Comparison of ENCODE assay signal across 28 cellular contexts in genomic region chr10:49282306-49282705, GRCh38. TPM values are rescaled to one million over a fixed set of nuclear protein-coding genes. Genes with fewer than 3 reads are reported as not detected.
A peak's percentile ranks its signal among the peaks of the same experiment; 100 is the strongest.
DNase-seq lines count a peak whose midpoint lies in the region; ATAC-seq and TF ChIP-seq lines count a peak whose summit lies in the region.
"Had no signal": no experiment of that assay in that cellular context is flagged by ENCODE, and none has a peak within 500 bp of the region (broad histone marks: within the 10 kb centered on the region; RNA-seq: fewer than 3 reads in every experiment).

No MANE protein-coding gene starts in this region.

- no peaks in the 10 kb centered on the region for H3K9me3 Mint-ChIP-seq in activated CD8-positive, alpha-beta T cell treated with anti-CD3 and anti-CD28 coated beads for 36 hours
- H3K9me3 Mint-ChIP-seq in Calu3 (ENCODE audit: low read depth, unreplicated experiment): no peaks in the 10 kb centered on the region
- H3K9me3 Mint-ChIP-seq: CD4-positive, alpha-beta memory T cell had no signal

- CTCF ChIA-PET in activated CD8-positive, alpha-beta T cell treated with anti-CD3 and anti-CD28 coated beads for 36 hours (lab: Charles Lee): interaction anchor here (1.4 to 1.7 kb wide), 2 partner anchors 14 to 126 kb away, joined by 5 to 8 read pairs; no protein-coding TSS in a partner anchor
- CTCF ChIA-PET in Calu3 (lab: Charles Lee): no interaction called here

- BruUV-seq in Calu3 (replicated peaks; lab: Mats Ljungman, UMichigan): no TSS peak

- TF ChIP-seq POLR2A in sigmoid colon (IDR thresholded peaks at IDR 0.05): no peak

- no peaks in the 10 kb centered on the region for H3K36me3 Mint-ChIP-seq in activated CD8-positive, alpha-beta T cell treated with anti-CD3 and anti-CD28 coated beads for 36 hours (ENCODE audit: low read depth)
- no peaks in the 10 kb centered on the region for H3K36me3 Mint-ChIP-seq in Calu3 (ENCODE audit: insufficient read depth, unreplicated experiment)
- H3K36me3 Mint-ChIP-seq: CD4-positive, alpha-beta memory T cell had no signal

- no peak overlapping the region for H3K4me3 Mint-ChIP-seq in activated CD8-positive, alpha-beta T cell treated with anti-CD3 and anti-CD28 coated beads for 36 hours
- H3K4me3 Mint-ChIP-seq in Calu3 (ENCODE audit: low read depth, unreplicated experiment): no peak overlapping the region
- H3K4me3 Mint-ChIP-seq: CD4-positive, alpha-beta memory T cell had no signal

- H3K4me3 ChIP-seq in right atrium auricular region: no peak overlapping the region
- no peak overlapping the region for H3K4me3 ChIP-seq in heart right ventricle
- H3K4me3 ChIP-seq in sigmoid colon: no peak overlapping the region
- H3K4me3 ChIP-seq: A549; BLaER1 treated with 17β-estradiol and CSF1 and Interleukin-3, amounts not matched to agents 10 nM and 100 nM; GM23248; PC-9 had no signal

- peaks cover 2% of the 10 kb centered on the region for H3K27me3 Mint-ChIP-seq in activated CD8-positive, alpha-beta T cell treated with anti-CD3 and anti-CD28 coated beads for 36 hours
- peaks cover 100% of the 10 kb centered on the region for H3K27me3 Mint-ChIP-seq in Calu3 (ENCODE audit: unreplicated experiment)
- H3K27me3 Mint-ChIP-seq: CD4-positive, alpha-beta memory T cell had no signal

- no peaks in the 10 kb centered on the region for H3K27me3 ChIP-seq in right atrium auricular region
- no peaks in the 10 kb centered on the region for H3K27me3 ChIP-seq in heart right ventricle
- H3K27me3 ChIP-seq in sigmoid colon: no peaks in the 10 kb centered on the region
- H3K27me3 ChIP-seq: BLaER1 treated with 17β-estradiol and CSF1 and Interleukin-3, amounts not matched to agents 10 nM and 100 nM had no signal

- peaks cover 0 to 36% of the 10 kb centered on the region in 2 donors for H3K4me1 ChIP-seq in right atrium auricular region
- peaks cover 2 to 58% (median 32%) of the 10 kb centered on the region in 9 donors for H3K4me1 ChIP-seq in heart right ventricle
- H3K4me1 ChIP-seq in sigmoid colon: no peaks in the 10 kb centered on the region
- H3K4me1 ChIP-seq: A549 had no signal

- TF ChIP-seq CTCF in right atrium auricular region (IDR thresholded peaks at IDR 0.05): no peak
- TF ChIP-seq CTCF in heart right ventricle (IDR thresholded peaks at IDR 0.05): no peak
- TF ChIP-seq CTCF in sigmoid colon (IDR thresholded peaks at IDR 0.05): no peak
- TF ChIP-seq CTCF in activated CD8-positive, alpha-beta T cell treated with anti-CD3 and anti-CD28 coated beads for 36 hours (IDR thresholded peaks at IDR 0.05): no peak
- TF ChIP-seq CTCF in Calu3 (IDR thresholded peaks at IDR 0.05; ENCODE audit: unreplicated experiment): no peak

- H3K27ac Mint-ChIP-seq in activated CD8-positive, alpha-beta T cell treated with anti-CD3 and anti-CD28 coated beads for 36 hours: no peak overlapping the region
- H3K27ac Mint-ChIP-seq in Calu3 (ENCODE audit: unreplicated experiment): no peak overlapping the region
- H3K27ac Mint-ChIP-seq: CD4-positive, alpha-beta memory T cell had no signal

- no peaks in the 10 kb centered on the region for H3K9me3 ChIP-seq in right atrium auricular region
- H3K9me3 ChIP-seq in heart right ventricle: no peaks in the 10 kb centered on the region
- H3K9me3 ChIP-seq in sigmoid colon: no peaks in the 10 kb centered on the region
- H3K9me3 ChIP-seq: A549 had no signal

- intact Hi-C loops in heart right ventricle (cut with DNase I) (loop anchor here in 1 of 10 donors (2.0 kb wide), 1 partner anchor 14 kb away; no protein-coding TSS in a partner anchor), sigmoid colon (cut with DNase I) (no loop called here), Calu3 (cut with micrococcal nuclease; ENCODE audit: unreplicated experiment) (no loop called here)
- intact Hi-C loops in activated CD8-positive, alpha-beta T cell treated with anti-CD3 and anti-CD28 coated beads for 36 hours (cut with micrococcal nuclease): no loop called here

- H3K4me1 Mint-ChIP-seq in activated CD8-positive, alpha-beta T cell treated with anti-CD3 and anti-CD28 coated beads for 36 hours (ENCODE audit: low read depth): peaks cover 4% of the 10 kb centered on the region
- H3K4me1 Mint-ChIP-seq in Calu3 (ENCODE audit: low read depth, unreplicated experiment): no peaks in the 10 kb centered on the region
- H3K4me1 Mint-ChIP-seq: CD4-positive, alpha-beta memory T cell had no signal

- no peaks in the 10 kb centered on the region for H3K36me3 ChIP-seq in right atrium auricular region
- H3K36me3 ChIP-seq in heart right ventricle: no peaks in the 10 kb centered on the region
- no peaks in the 10 kb centered on the region for H3K36me3 ChIP-seq in sigmoid colon
- H3K36me3 ChIP-seq: BLaER1 treated with 17β-estradiol and CSF1 and Interleukin-3, amounts not matched to agents 10 nM and 100 nM had no signal

- TF ChIP-seq EP300 in sigmoid colon (IDR thresholded peaks at IDR 0.05): no peak

- no peak for DNase-seq in right atrium auricular region (ENCODE audit: low spot score)
- DNase-seq in heart right ventricle: no peak
- DNase-seq in mesenteric fat pad (ENCODE audit: low spot score): peak; percentile 6
- DNase-seq in sigmoid colon: peak; percentile 14
- no peak for DNase-seq in NCI-H526 (lab: John Stamatoyannopoulos, UW)
- DNase-seq in activated CD8-positive, alpha-beta T cell treated with anti-CD3 and anti-CD28 coated beads for 36 hours: no peak
- no peak for DNase-seq in Calu3
- DNase-seq: AML-193; CD4-positive, alpha-beta memory T cell; COR-L47; GM23248; H7; KBM-7; NCI-H1105; NCI-H146; NCI-H1930; NCI-H2107; NCI-H446; NCI-H524 treated with DMSO at 0.1 percent for 48 hours; NCI-H82; NK-92 treated with Interleukin-12 subunit alpha and Interleukin-12 subunit beta, amount 100 ng/mL, for 24 hours; PC-9; SHP77 had no signal

- WGBS in heart right ventricle, 2 donors: 56 to 95% methylated on average over 3 of the region's 3 CpGs
- WGBS in sigmoid colon, 2 donors: 46 to 86% methylated on average over 3 of the region's 3 CpGs

- no peak for ATAC-seq in heart right ventricle
- ATAC-seq in activated CD8-positive, alpha-beta T cell treated with anti-CD3 and anti-CD28 coated beads for 36 hours: no peak

- peak overlapping the region; percentile 1 to 71 for H3K27ac ChIP-seq in right atrium auricular region
- H3K27ac ChIP-seq in heart right ventricle: peak overlapping the region in 5 of 10 donors; percentile 36 to 65 (median 56)
- H3K27ac ChIP-seq in sigmoid colon: no peak overlapping the region
- H3K27ac ChIP-seq: A549, GM23248, PC-9 had no signal

- POLR2A ChIA-PET in activated CD8-positive, alpha-beta T cell treated with anti-CD3 and anti-CD28 coated beads for 36 hours (lab: Charles Lee): interaction anchor here (1.1 kb wide), 1 partner anchor 15 kb away, joined by 3 read pairs; no protein-coding TSS in a partner anchor

RNA-seq across cellular contexts. Expression of gene C10orf71, which starts 16.7 kb away (rescaled TPM):
- total RNA-seq in right atrium auricular region (10 to 100 TPM; 34.9 to 48.2 TPM), heart right ventricle (100 to 1,000 TPM in 9 of 10 donors, 10 to 100 TPM in 1; 56.0 to 225 (median 180) TPM), mesenteric fat pad (not detected), sigmoid colon (not detected), Calu3 (2022) (not detected in 2 replicates)
- polyA plus RNA-seq in heart right ventricle (10 to 100 TPM in 1 of 2 donors, 1 to 10 TPM in 1; 3.6 to 23.0 TPM), sigmoid colon (not detected)
- total RNA-seq in activated CD8-positive, alpha-beta T cell treated with anti-CD3 and anti-CD28 coated beads for 36 hours: not detected
- total RNA-seq: CD4-positive, alpha-beta memory T cell; GM23248; H7; LHCN-M2; MCF 10A; PC-9; RPMI7951 had no signal
- polyA plus RNA-seq: A549; CD4-positive, alpha-beta memory T cell; GM23248 had no signal

Comparison
In these comparisons a context has a peak if more than half of its experiments do, and no peak if none do; other contexts are left out.
1. DNase-seq: peak in mesenteric fat pad (single experiment) and sigmoid colon (single experiment); none in right atrium auricular region (single experiment), heart right ventricle (0 of 2), NCI-H526 (0 of 2), activated CD8-positive, alpha-beta T cell treated with anti-CD3 and anti-CD28 coated beads for 36 hours (single experiment) and Calu3 (single experiment).
2. H3K27ac ChIP-seq: peak in right atrium auricular region (2 of 2); none in sigmoid colon (0 of 4).
3. RNA of gene C10orf71, which starts 16.7 kb away (total RNA-seq): 56.0 to 225 TPM in heart right ventricle and 34.9 to 48.2 TPM in right atrium auricular region; not detected in mesenteric fat pad (single experiment), not detected in sigmoid colon, not detected in activated CD8-positive, alpha-beta T cell treated with anti-CD3 and anti-CD28 coated beads for 36 hours and not detected in Calu3; every median in the first group is over 10 times any median in the second.